1 cellular context compared by ENCODE assay signal in genomic region chr1:54741531-54741930, GRCh38.
TF ChIP-seq lines count a peak whose summit lies in the region.

No MANE protein-coding gene starts in this region.

TF ChIP-seq in HCT116, 20 proteins besides CTCF, POLR2A, EP300 and RAD21:
- TF ChIP-seq POLR2AphosphoS5 (IDR thresholded peaks at IDR 0.05; ENCODE audit: low read depth, low read length) = no peak
- no peak for TF ChIP-seq SIN3A (IDR thresholded peaks at IDR 0.05; ENCODE audit: low read depth)
- no peak for TF ChIP-seq CEBPB (IDR thresholded peaks at IDR 0.05; ENCODE audit: low read depth)
- TF ChIP-seq FOSL1 (IDR thresholded peaks at IDR 0.05; ENCODE audit: low read depth) = no peak
- no peak for TF ChIP-seq SRF (IDR thresholded peaks at IDR 0.05; ENCODE audit: low read depth)
- TF ChIP-seq EZH2 (IDR thresholded peaks at IDR 0.05) = no peak
- no peak for TF ChIP-seq SP1 (IDR thresholded peaks at IDR 0.05; ENCODE audit: low read depth)
- TF ChIP-seq, protein P1, sequence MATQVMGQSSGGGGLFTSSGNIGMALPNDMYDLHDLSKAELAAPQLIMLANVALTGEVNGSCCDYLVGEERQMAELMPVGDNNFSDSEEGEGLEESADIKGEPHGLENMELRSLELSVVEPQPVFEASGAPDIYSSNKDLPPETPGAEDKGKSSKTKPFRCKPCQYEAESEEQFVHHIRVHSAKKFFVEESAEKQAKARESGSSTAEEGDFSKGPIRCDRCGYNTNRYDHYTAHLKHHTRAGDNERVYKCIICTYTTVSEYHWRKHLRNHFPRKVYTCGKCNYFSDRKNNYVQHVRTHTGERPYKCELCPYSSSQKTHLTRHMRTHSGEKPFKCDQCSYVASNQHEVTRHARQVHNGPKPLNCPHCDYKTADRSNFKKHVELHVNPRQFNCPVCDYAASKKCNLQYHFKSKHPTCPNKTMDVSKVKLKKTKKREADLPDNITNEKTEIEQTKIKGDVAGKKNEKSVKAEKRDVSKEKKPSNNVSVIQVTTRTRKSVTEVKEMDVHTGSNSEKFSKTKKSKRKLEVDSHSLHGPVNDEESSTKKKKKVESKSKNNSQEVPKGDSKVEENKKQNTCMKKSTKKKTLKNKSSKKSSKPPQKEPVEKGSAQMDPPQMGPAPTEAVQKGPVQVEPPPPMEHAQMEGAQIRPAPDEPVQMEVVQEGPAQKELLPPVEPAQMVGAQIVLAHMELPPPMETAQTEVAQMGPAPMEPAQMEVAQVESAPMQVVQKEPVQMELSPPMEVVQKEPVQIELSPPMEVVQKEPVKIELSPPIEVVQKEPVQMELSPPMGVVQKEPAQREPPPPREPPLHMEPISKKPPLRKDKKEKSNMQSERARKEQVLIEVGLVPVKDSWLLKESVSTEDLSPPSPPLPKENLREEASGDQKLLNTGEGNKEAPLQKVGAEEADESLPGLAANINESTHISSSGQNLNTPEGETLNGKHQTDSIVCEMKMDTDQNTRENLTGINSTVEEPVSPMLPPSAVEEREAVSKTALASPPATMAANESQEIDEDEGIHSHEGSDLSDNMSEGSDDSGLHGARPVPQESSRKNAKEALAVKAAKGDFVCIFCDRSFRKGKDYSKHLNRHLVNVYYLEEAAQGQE (IDR thresholded peaks at IDR 0.05; ENCODE audit: low read depth) = no peak
- no peak for TF ChIP-seq ELF1 (IDR thresholded peaks at IDR 0.05; ENCODE audit: borderline replicate concordance, low read depth)
- TF ChIP-seq ZFX (IDR thresholded peaks at IDR 0.05) = no peak
- no peak for TF ChIP-seq ZNF274 (IDR thresholded peaks at IDR 0.05; ENCODE audit: low read depth, low read length)
- TF ChIP-seq CBX3 (IDR thresholded peaks at IDR 0.05; ENCODE audit: low read depth) = no peak
